In the genomic region with DNA sequence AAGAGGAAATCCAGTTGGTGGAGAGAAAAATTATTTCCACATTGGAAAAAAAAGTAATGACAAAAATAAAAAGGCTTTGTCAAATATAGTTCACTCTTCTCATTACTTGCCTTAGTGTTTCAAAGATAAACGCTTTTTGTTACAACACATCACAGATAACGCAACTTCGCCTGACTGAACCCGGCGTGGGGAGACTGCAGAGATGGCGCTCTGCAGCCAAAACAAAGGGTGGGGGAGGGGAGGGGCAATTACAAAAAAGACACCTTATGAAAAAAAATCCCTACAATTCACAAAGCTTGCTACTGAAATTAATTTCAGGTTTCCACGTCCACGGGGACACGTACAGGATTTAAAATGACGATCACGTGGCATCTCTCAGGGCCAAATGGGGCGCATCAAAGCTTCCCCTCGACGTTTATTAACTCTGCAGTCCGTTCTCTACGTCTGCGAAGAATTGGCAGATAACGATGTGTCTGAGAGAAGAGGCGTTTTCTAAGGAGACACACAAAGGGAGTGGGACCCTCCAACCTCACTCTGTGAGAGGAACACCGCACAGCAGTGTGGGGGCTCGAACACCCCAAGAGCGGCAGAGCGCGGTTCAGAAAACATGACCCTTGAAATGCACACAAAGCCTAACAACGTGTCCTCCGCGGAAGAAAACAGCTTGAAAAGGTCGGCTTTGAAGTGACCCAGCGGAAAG, we compare ENCODE assay signal across 1 cellular context.
TF ChIP-seq lines count a peak whose summit lies in the region.

No MANE protein-coding gene starts in this region.

TF ChIP-seq in HepG2, 621 proteins besides CTCF, POLR2A, EP300 and RAD21 (continued from another document and continues in another):
- TF ChIP-seq MXI1 (IDR thresholded peaks at IDR 0.05; ENCODE audit: borderline replicate concordance, low read depth, low read length) (no peak), DPF2 (CRISPR knock-in tag; IDR thresholded peaks at IDR 0.05; ENCODE audit: borderline replicate concordance, low read depth) (no peak), ZKSCAN1 (IDR thresholded peaks at IDR 0.05; ENCODE audit: low read length) (no peak), RFX1 (IDR thresholded peaks at IDR 0.05) (no peak), HIC2 (CRISPR knock-in tag; IDR thresholded peaks at IDR 0.05; ENCODE audit: low read depth) (no peak), ZNF276 (CRISPR knock-in tag; IDR thresholded peaks at IDR 0.05; ENCODE audit: low read depth) (no peak; the same call in 1 of the 2 replicates), ZNF121 (CRISPR knock-in tag; IDR thresholded peaks at IDR 0.05) (0 out of 2 replicates have a peak, but pooled peaks have one; percentile 15), SKI (IDR thresholded peaks at IDR 0.05; ENCODE audit: partially characterized antibody) (peak; percentile 5), ZGPAT (CRISPR knock-in tag; IDR thresholded peaks at IDR 0.05) (no peak), TOE1 (CRISPR knock-in tag; IDR thresholded peaks at IDR 0.05) (no peak), HDAC6 (IDR thresholded peaks at IDR 0.05; ENCODE audit: low read depth, low read length) (no peak), ZFY (CRISPR knock-in tag; IDR thresholded peaks at IDR 0.05) (no peak), STAT5B (CRISPR knock-in tag; IDR thresholded peaks at IDR 0.05) (no peak), FOXA3 (CRISPR knock-in tag; IDR thresholded peaks at IDR 0.05) (no peak), ZNF33A (CRISPR knock-in tag; IDR thresholded peaks at IDR 0.05; ENCODE audit: borderline replicate concordance) (no peak), TCF7 (IDR thresholded peaks at IDR 0.05; ENCODE audit: low read depth) (peak; percentile 5; the same call in 1 of the 2 replicates), GMEB2 (CRISPR knock-in tag; IDR thresholded peaks at IDR 0.05; ENCODE audit: low read depth) (no peak), HNRNPUL1 (IDR thresholded peaks at IDR 0.05; ENCODE audit: low read depth, low read length) (no peak), ZNF292 (CRISPR knock-in tag; IDR thresholded peaks at IDR 0.05; ENCODE audit: borderline replicate concordance, low read depth) (0 out of 2 replicates have a peak, but pooled peaks have one; percentile 29), ZNF143 (CRISPR knock-in tag; IDR thresholded peaks at IDR 0.05) (peak; percentile 10; the same call in 1 of the 2 replicates), ZBTB7B (CRISPR knock-in tag; IDR thresholded peaks at IDR 0.05) (no peak), ZNF552 (CRISPR knock-in tag; IDR thresholded peaks at IDR 0.05; ENCODE audit: borderline replicate concordance) (no peak), ZBTB1 (CRISPR knock-in tag; IDR thresholded peaks at IDR 0.05; ENCODE audit: borderline replicate concordance) (no peak), KLF6 (CRISPR knock-in tag; IDR thresholded peaks at IDR 0.05) (no peak), CREM (IDR thresholded peaks at IDR 0.05) (no peak), CREM (CRISPR knock-in tag; IDR thresholded peaks at IDR 0.05) (no peak), DNMT3B (CRISPR knock-in tag; conservative IDR thresholded peaks at IDR 0.05) (no peak)
- TF ChIP-seq, protein P1, sequence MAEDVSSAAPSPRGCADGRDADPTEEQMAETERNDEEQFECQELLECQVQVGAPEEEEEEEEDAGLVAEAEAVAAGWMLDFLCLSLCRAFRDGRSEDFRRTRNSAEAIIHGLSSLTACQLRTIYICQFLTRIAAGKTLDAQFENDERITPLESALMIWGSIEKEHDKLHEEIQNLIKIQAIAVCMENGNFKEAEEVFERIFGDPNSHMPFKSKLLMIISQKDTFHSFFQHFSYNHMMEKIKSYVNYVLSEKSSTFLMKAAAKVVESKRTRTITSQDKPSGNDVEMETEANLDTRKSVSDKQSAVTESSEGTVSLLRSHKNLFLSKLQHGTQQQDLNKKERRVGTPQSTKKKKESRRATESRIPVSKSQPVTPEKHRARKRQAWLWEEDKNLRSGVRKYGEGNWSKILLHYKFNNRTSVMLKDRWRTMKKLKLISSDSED (CRISPR knock-in tag; IDR thresholded peaks at IDR 0.05), result no peak
- TF ChIP-seq, protein P2, sequence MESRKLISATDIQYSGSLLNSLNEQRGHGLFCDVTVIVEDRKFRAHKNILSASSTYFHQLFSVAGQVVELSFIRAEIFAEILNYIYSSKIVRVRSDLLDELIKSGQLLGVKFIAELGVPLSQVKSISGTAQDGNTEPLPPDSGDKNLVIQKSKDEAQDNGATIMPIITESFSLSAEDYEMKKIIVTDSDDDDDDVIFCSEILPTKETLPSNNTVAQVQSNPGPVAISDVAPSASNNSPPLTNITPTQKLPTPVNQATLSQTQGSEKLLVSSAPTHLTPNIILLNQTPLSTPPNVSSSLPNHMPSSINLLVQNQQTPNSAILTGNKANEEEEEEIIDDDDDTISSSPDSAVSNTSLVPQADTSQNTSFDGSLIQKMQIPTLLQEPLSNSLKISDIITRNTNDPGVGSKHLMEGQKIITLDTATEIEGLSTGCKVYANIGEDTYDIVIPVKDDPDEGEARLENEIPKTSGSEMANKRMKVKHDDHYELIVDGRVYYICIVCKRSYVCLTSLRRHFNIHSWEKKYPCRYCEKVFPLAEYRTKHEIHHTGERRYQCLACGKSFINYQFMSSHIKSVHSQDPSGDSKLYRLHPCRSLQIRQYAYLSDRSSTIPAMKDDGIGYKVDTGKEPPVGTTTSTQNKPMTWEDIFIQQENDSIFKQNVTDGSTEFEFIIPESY (CRISPR knock-in tag; IDR thresholded peaks at IDR 0.05), result peak; percentile 94
- TF ChIP-seq, protein P3, sequence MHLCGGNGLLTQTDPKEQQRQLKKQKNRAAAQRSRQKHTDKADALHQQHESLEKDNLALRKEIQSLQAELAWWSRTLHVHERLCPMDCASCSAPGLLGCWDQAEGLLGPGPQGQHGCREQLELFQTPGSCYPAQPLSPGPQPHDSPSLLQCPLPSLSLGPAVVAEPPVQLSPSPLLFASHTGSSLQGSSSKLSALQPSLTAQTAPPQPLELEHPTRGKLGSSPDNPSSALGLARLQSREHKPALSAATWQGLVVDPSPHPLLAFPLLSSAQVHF (CRISPR knock-in tag; IDR thresholded peaks at IDR 0.05), result no peak
- TF ChIP-seq, protein P4, sequence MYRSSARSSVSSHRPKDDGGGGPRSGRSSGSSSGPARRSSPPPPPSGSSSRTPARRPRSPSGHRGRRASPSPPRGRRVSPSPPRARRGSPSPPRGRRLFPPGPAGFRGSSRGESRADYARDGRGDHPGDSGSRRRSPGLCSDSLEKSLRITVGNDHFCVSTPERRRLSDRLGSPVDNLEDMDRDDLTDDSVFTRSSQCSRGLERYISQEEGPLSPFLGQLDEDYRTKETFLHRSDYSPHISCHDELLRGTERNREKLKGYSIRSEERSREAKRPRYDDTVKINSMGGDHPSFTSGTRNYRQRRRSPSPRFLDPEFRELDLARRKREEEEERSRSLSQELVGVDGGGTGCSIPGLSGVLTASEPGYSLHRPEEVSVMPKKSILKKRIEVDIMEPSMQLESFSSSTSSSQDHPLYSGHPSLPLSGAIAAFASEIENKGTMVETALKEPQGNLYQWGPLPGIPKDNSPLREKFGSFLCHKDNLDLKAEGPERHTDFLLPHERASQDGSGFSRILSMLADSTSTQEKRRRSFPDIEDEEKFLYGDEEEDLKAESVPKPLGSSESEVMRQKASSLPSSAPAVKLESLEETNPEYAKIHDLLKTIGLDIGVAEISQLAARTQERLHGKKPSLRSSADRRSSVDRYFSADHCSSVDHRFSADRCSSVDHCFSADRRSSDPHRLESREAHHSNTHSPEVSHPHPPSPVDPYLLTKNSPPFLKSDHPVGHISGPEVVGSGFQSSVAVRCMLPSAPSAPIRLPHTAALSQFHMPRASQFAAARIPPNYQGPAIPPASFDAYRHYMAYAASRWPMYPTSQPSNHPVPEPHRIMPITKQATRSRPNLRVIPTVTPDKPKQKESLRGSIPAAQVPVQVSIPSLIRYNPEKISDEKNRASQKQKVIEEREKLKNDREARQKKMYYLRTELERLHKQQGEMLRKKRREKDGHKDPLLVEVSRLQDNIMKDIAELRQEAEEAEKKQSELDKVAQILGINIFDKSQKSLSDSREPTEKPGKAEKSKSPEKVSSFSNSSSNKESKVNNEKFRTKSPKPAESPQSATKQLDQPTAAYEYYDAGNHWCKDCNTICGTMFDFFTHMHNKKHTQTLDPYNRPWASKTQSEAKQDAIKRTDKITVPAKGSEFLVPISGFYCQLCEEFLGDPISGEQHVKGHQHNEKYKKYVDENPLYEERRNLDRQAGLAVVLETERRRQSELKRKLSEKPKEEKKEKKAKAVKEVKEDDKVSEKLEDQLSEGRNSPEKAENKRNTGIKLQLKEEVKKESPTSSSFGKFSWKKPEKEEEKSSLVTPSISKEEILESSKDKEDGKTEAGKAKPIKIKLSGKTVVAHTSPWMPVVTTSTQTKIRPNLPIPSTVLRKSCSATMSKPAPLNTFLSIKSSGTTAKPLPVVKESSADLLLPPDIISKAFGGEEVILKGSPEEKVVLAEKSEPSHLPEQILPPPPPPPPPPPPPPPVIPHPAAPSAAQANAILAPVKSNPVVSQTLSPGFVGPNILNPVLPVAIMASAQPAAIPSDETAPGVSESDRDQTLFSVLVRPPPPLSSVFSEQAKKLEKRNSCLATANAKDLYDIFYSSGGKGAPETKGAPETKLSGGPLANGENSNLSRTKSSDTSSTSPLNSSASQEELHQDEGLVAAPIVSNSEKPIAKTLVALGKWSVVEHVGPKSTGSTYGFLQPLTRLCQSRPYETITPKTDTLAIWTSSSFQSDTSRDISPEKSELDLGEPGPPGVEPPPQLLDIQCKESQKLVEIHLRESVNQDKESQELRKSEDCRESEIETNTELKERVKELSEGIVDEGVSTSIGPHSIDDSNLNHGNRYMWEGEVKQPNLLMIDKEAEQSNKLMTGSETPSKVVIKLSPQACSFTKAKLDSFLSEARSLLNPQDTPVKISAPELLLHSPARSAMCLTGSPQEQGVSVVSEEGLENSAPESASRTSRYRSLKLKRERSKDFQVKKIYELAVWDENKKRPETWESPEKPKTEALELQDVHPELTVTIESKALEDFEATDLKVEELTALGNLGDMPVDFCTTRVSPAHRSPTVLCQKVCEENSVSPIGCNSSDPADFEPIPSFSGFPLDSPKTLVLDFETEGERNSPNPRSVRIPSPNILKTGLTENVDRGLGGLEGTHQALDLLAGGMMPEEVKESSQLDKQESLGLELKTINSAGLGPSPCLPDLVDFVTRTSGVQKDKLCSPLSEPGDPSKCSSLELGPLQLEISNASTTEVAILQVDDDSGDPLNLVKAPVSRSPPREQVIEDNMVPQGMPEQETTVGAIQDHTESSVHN (CRISPR knock-in tag; IDR thresholded peaks at IDR 0.05), result no peak
